Comparison of ENCODE assay signal across 8 cellular contexts in the genomic region with DNA sequence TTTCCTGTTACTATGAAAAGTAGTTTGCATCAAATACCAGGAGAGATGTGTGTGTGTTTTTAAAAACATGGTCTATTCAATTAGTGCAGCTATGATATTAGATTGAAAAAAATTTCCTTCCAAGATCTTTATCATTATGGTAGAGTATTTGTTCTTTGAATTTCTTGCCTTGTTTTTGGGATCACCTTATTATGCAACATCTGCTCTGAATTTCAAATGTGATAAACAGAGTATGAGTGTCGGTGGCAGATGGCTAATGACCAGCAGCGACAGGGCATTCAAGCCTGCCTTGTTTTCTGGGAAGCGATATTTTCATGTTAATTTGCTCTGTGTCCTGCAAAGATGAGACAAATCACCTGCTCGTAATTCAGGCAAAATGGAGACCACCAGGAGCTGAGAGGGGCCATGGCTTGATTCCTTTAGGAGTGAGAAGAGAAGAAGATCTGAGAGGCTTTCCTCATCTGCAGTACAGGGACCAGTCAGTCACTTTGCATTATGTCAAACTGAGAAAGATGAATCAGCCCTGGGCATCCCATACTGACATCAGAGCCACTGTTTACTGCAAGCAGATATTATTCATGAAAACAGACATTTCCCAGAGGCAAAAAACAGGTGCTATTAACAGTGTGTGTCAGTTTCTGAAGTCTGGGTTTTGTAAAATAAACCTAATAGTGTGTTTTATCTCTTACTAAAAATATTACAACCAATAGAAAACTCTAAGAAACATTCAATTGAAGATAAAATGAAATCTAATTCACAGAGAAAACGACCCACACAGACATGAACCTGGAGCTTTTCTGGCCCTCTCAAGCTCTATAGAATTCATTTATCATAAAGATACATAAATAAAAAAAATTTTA.
A peak's percentile ranks its signal among the peaks of the same experiment; 100 is the strongest.
DNase-seq lines count a peak whose midpoint lies in the region; ATAC-seq and TF ChIP-seq lines count a peak whose summit lies in the region.

No MANE protein-coding gene starts in this region.

- peaks cover 72% of the 10 kb centered on the region for H3K4me1 Mint-ChIP-seq in activated CD4-positive, alpha-beta memory T cell treated with anti-CD3 and anti-CD28 coated beads for 36 hours (ENCODE audit: low read depth)

- no peaks in the 10 kb centered on the region for H3K36me3 ChIP-seq in GM06990 (ENCODE audit: control insufficient read depth, insufficient read depth, low read length)

- DNase-seq in GM06990 (ENCODE audit: extremely low read depth, insufficient read length) (peak; percentile 57), A172 (ENCODE audit: low spot score) (no peak)
- peak; percentile 64 for DNase-seq in activated CD4-positive, alpha-beta memory T cell treated with anti-CD3 and anti-CD28 coated beads for 36 hours

- peak overlapping the region; percentile 48 for H3K4me3 Mint-ChIP-seq in activated CD4-positive, alpha-beta memory T cell treated with anti-CD3 and anti-CD28 coated beads for 36 hours

- no peak overlapping the region for H3K4me3 ChIP-seq in GM06990 (replicated peaks; ENCODE audit: low read depth, low read length)

- no peaks in the 10 kb centered on the region for H3K9me3 Mint-ChIP-seq in activated CD4-positive, alpha-beta memory T cell treated with anti-CD3 and anti-CD28 coated beads for 36 hours

- H3K27me3 ChIP-seq in GM06990 (replicated peaks; ENCODE audit: control insufficient read depth, insufficient read depth, low read length) (no peaks in the 10 kb centered on the region), layer of hippocampus (ENCODE audit: control insufficient read depth, insufficient read depth, low read length) (no peaks in the 10 kb centered on the region)

- intact Hi-C loops in activated CD4-positive, alpha-beta memory T cell treated with anti-CD3 and anti-CD28 coated beads for 36 hours (cut with micrococcal nuclease): loop anchor here (1.0 to 5.0 kb wide), 11 partner anchors 16 to 268 kb away; no protein-coding TSS in a partner anchor

- POLR2A ChIA-PET in activated CD4-positive, alpha-beta memory T cell treated with anti-CD3 and anti-CD28 coated beads for 36 hours (lab: Charles Lee): interaction anchor here (0.8 to 1.4 kb wide), 3 partner anchors 37 to 64 kb away, joined by 3 to 5 read pairs (median 3); no protein-coding TSS in a partner anchor

- H3K27ac Mint-ChIP-seq in activated CD4-positive, alpha-beta memory T cell treated with anti-CD3 and anti-CD28 coated beads for 36 hours: peak overlapping the region; percentile 83

- TF ChIP-seq CTCF in GM06990 (IDR thresholded peaks at IDR 0.05; ENCODE audit: insufficient read depth, low read length, poor library complexity, severe bottlenecking): no peak

- H3K27ac ChIP-seq in layer of hippocampus (ENCODE audit: low read depth, low read length): peak overlapping the region; percentile 64

- CTCF ChIA-PET in activated CD4-positive, alpha-beta memory T cell treated with anti-CD3 and anti-CD28 coated beads for 36 hours (lab: Charles Lee): interaction anchor here (0.9 to 1.2 kb wide), 3 partner anchors 13 to 40 kb away, joined by 3 to 4 read pairs (median 3); no protein-coding TSS in a partner anchor

- ATAC-seq in GM19468 (IDR thresholded peaks at IDR 0.05; ENCODE audit: extremely low read depth, unreplicated experiment): peak; percentile 43
- ATAC-seq in HG03460 (IDR thresholded peaks at IDR 0.05; ENCODE audit: unreplicated experiment): peak; percentile 84
- no peak for ATAC-seq in GM19467 (IDR thresholded peaks at IDR 0.05; ENCODE audit: unreplicated experiment)
- ATAC-seq in HG02970 (IDR thresholded peaks at IDR 0.05; ENCODE audit: low FRiP score, unreplicated experiment): no peak

- H3K36me3 Mint-ChIP-seq in activated CD4-positive, alpha-beta memory T cell treated with anti-CD3 and anti-CD28 coated beads for 36 hours: peaks cover 48% of the 10 kb centered on the region

- H3K27me3 Mint-ChIP-seq in activated CD4-positive, alpha-beta memory T cell treated with anti-CD3 and anti-CD28 coated beads for 36 hours: no peaks in the 10 kb centered on the region

Comparison
In these comparisons a context has a peak if more than half of its experiments do, and no peak if none do; other contexts are left out.
1. ATAC-seq: peak in GM19468 (single experiment) and HG03460 (single experiment); none in GM19467 (single experiment) and HG02970 (single experiment).